In genomic region chr1:12161662-12162458, GRCh38 we compare ENCODE assay signal across 8 cellular contexts. TPM values are rescaled to one million over a fixed set of nuclear protein-coding genes. Genes with fewer than 3 reads are reported as not detected.
DNase-seq lines count a peak whose midpoint lies in the region; ATAC-seq and TF ChIP-seq lines count a peak whose summit lies in the region.

No MANE protein-coding gene starts in this region.

- H3K36me3 ChIP-seq in SJCRH30: no peaks in the 10 kb centered on the region
- no peaks in the 10 kb centered on the region for H3K36me3 ChIP-seq in spleen

- H3K4me1 Mint-ChIP-seq in activated naive CD8-positive, alpha-beta T cell (ENCODE audit: low read depth): peaks cover 67% of the 10 kb centered on the region
- H3K4me1 Mint-ChIP-seq in type B pancreatic cell (ENCODE audit: unreplicated experiment): peaks cover 13% of the 10 kb centered on the region

- ATAC-seq in HG03139 (IDR thresholded peaks at IDR 0.05; ENCODE audit: unreplicated experiment): peak; percentile 65
- peak; percentile 94 for ATAC-seq in left ventricle myocardium superior

- TF ChIP-seq CTCF in spleen (IDR thresholded peaks at IDR 0.05 in 8 of 11, conservative IDR thresholded peaks at IDR 0.05 in 3 of 11) (peak in 2 of 11 experiments; percentile 16 to 21), type B pancreatic cell (conservative IDR thresholded peaks at IDR 0.05) (no peak)

- TF ChIP-seq POLR2A in GM18951 (IDR thresholded peaks at IDR 0.05; ENCODE audit: extremely low read depth, insufficient read depth, insufficient read length) (peak; percentile 65), spleen (IDR thresholded peaks at IDR 0.05) (peak in 1 of 3 donors; percentile 26)

- no peaks in the 10 kb centered on the region for H3K36me3 Mint-ChIP-seq in activated naive CD8-positive, alpha-beta T cell
- no peaks in the 10 kb centered on the region for H3K36me3 Mint-ChIP-seq in type B pancreatic cell

- peak overlapping the region; percentile 52 for H3K4me3 Mint-ChIP-seq in activated naive CD8-positive, alpha-beta T cell
- H3K4me3 Mint-ChIP-seq in type B pancreatic cell: no peak overlapping the region

- no peaks in the 10 kb centered on the region for H3K9me3 ChIP-seq in SJCRH30 (replicated peaks)
- H3K9me3 ChIP-seq in spleen: no peaks in the 10 kb centered on the region

- intact Hi-C loops in left ventricle myocardium superior (cut with micrococcal nuclease): no loop called here
- intact Hi-C loops in spleen (cut with DNase I; ENCODE audit: low total_unique reads): no loop called here

- 8 to 14% (median 10%) methylated on average over 9 of the region's 9 CpGs for WGBS in spleen, 5 donors

- peaks cover 13% of the 10 kb centered on the region for H3K4me1 ChIP-seq in SJCRH30
- H3K4me1 ChIP-seq in spleen: peaks cover 46 to 100% (median 93%) of the 10 kb centered on the region in 6 donors

- DNase-seq in AG08396 (ENCODE audit: low spot score) (peak; percentile 87), SJCRH30 (peak; percentile 80 to 88), left ventricle myocardium superior (peak; percentile 93), spleen (peak; percentile 95), type B pancreatic cell (ENCODE audit: extremely low spot score, unreplicated experiment) (no peak)

- no peak overlapping the region for H3K27ac ChIP-seq in SJCRH30
- H3K27ac ChIP-seq in spleen: peak overlapping the region; percentile 72 to 99 (median 92)

- H3K27ac Mint-ChIP-seq in activated naive CD8-positive, alpha-beta T cell: peak overlapping the region; percentile 81
- no peak overlapping the region for H3K27ac Mint-ChIP-seq in type B pancreatic cell

- no peaks in the 10 kb centered on the region for H3K9me3 Mint-ChIP-seq in activated naive CD8-positive, alpha-beta T cell (ENCODE audit: low read depth)
- no peaks in the 10 kb centered on the region for H3K9me3 Mint-ChIP-seq in type B pancreatic cell

- in situ Hi-C loops in GM18951 (cut with MboI; ENCODE audit: low sequenced_read_pairs, unreplicated experiment): no loop called here

- H3K27me3 ChIP-seq in SJCRH30 (no peaks in the 10 kb centered on the region), spleen (replicated peaks in 1 of 7) (no peaks in the 10 kb centered on the region)

- H3K4me3 ChIP-seq in SJCRH30: no peak overlapping the region
- peak overlapping the region in 2 of 8 donors; percentile 6 to 57 for H3K4me3 ChIP-seq in spleen

- H3K27me3 Mint-ChIP-seq in activated naive CD8-positive, alpha-beta T cell: no peaks in the 10 kb centered on the region
- H3K27me3 Mint-ChIP-seq in type B pancreatic cell: peaks cover 16% of the 10 kb centered on the region

RNA-seq across cellular contexts. Expression of gene TNFRSF1B, which starts 4.9 kb away (rescaled TPM):
- total RNA-seq in SJCRH30 (2014; rRNA removed; shearing (Covaris generic)): 6.8 and 7.0 TPM in 2 replicates
- total RNA-seq in left ventricle myocardium superior (13.0 TPM), spleen (100 to 1,000 TPM; 142 to 233 (median 183) TPM), type B pancreatic cell (ENCODE audit: low replicate concordance) (2.4 and 3.3 TPM in 2 replicates)
- polyA plus RNA-seq in spleen: 10 to 100 TPM; 28.5 to 63.2 (median 36.8) TPM

Comparison
In these comparisons a context has a peak if more than half of its experiments do, and no peak if none do; other contexts are left out.
1. RNA of gene TNFRSF1B, which starts 4.9 kb away (total RNA-seq): 142 to 233 TPM in spleen; 13.0 TPM in left ventricle myocardium superior (single experiment), 6.8 to 7.0 TPM in SJCRH30 and 2.4 to 3.3 TPM in type B pancreatic cell; every median in the first group is over 10 times any median in the second.